In the genomic region with DNA sequence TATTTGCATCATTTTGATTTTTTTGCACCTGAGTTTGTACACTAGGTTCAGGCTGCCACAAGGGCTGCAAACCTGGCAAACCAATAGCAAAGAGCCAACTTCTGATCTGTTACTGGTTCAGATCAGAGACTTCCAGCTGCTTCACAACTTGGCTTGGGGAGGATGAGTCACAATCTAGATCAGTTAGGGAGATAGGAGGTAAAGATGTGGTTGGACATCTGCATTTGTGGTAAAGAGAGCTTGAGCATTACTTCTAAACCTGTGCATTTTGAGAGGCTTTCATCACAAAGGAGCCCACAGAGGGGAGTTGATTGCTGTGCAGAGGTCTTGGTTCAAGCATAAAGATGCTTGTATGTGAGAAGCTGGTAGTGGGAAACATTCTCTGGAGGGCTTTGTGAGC, we compare ENCODE assay signal across 21 cellular contexts. TPM values are rescaled to one million over a fixed set of nuclear protein-coding genes. Genes with fewer than 3 reads are reported as not detected.
A peak's percentile ranks its signal among the peaks of the same experiment; 100 is the strongest.
DNase-seq lines count a peak whose midpoint lies in the region; ATAC-seq, FAIRE-seq and TF ChIP-seq lines count a peak whose summit lies in the region.
"Had no signal": no experiment of that assay in that cellular context is flagged by ENCODE, and none has a peak within 500 bp of the region (broad histone marks: within the 10 kb centered on the region; RNA-seq: fewer than 3 reads in every experiment).

No MANE protein-coding gene starts in this region.

- TF ChIP-seq RAD21 in A549 (conservative IDR thresholded peaks at IDR 0.05 in 1 of 2, IDR thresholded peaks at IDR 0.05 in 1 of 2): no peak

- H2AFZ ChIP-seq in DND-41 (ENCODE audit: low read depth, low read length) (no peak overlapping the region), GM23248 (no peak overlapping the region)

- H3K4me1 Mint-ChIP-seq in activated T-helper 17 cell treated with anti-CD3 and anti-CD28 coated beads, Interleukin-2, amount 50 U/mL, for 72 hours: peaks cover 4% of the 10 kb centered on the region
- H3K4me1 Mint-ChIP-seq: activated naive CD4-positive, alpha-beta T cell treated with anti-CD3 and anti-CD28 coated beads, Interleukin-2, amount 50 U/mL, for 24 hours; stimulated activated effector memory CD8-positive, alpha-beta T cell treated with anti-CD3 and anti-CD28 coated beads, Interleukin-12 subunit alpha, Interleukin-12 subunit beta, amount 100 ng/mL, for 72 hours had no signal

- in situ Hi-C loops in GM23248 (cut with MboI): no loop called here

- no peaks in the 10 kb centered on the region for H3F3A ChIP-seq in GM23248 (ENCODE audit: insufficient read depth)

- POLR2A ChIA-PET in A549 (lab: Yijun Ruan, JAX): no interaction called here

- H3K36me3 ChIP-seq in DND-41 (ENCODE audit: insufficient read depth, low read length) (no peaks in the 10 kb centered on the region), pancreas (no peaks in the 10 kb centered on the region), GM23248 (ENCODE audit: low read depth) (no peaks in the 10 kb centered on the region)
- H3K36me3 ChIP-seq: uterus had no signal

- no peaks in the 10 kb centered on the region for H3K9me3 Mint-ChIP-seq in activated T-helper 17 cell treated with anti-CD3 and anti-CD28 coated beads, Interleukin-2, amount 50 U/mL, for 72 hours
- H3K9me3 Mint-ChIP-seq: activated naive CD4-positive, alpha-beta T cell treated with anti-CD3 and anti-CD28 coated beads, Interleukin-2, amount 50 U/mL, for 24 hours had no signal

- no peaks in the 10 kb centered on the region for H3K27me3 Mint-ChIP-seq in activated T-helper 17 cell treated with anti-CD3 and anti-CD28 coated beads, Interleukin-2, amount 50 U/mL, for 72 hours
- H3K27me3 Mint-ChIP-seq: activated naive CD4-positive, alpha-beta T cell treated with anti-CD3 and anti-CD28 coated beads, Interleukin-2, amount 50 U/mL, for 24 hours had no signal

- no peaks in the 10 kb centered on the region for H3K36me3 Mint-ChIP-seq in activated T-helper 17 cell treated with anti-CD3 and anti-CD28 coated beads, Interleukin-2, amount 50 U/mL, for 72 hours (ENCODE audit: low read depth)
- H3K36me3 Mint-ChIP-seq: activated naive CD4-positive, alpha-beta T cell treated with anti-CD3 and anti-CD28 coated beads, Interleukin-2, amount 50 U/mL, for 24 hours; stimulated activated effector memory CD8-positive, alpha-beta T cell treated with anti-CD3 and anti-CD28 coated beads, Interleukin-12 subunit alpha, Interleukin-12 subunit beta, amount 100 ng/mL, for 72 hours had no signal

- H3K79me2 ChIP-seq in DND-41 (ENCODE audit: insufficient read depth, low read length): no peaks in the 10 kb centered on the region
- no peaks in the 10 kb centered on the region for H3K79me2 ChIP-seq in GM23248 (ENCODE audit: insufficient read depth)

- no peak for TF ChIP-seq POLR2A in A549 (IDR thresholded peaks at IDR 0.05; ENCODE audit: low read length)
- TF ChIP-seq POLR2A in NB4 (IDR thresholded peaks at IDR 0.05; ENCODE audit: extremely low read depth, insufficient read length): no peak

- H3K4me1 ChIP-seq in A549 (no peaks in the 10 kb centered on the region), DND-41 (ENCODE audit: insufficient read depth, low read length) (peaks cover 18% of the 10 kb centered on the region; the same call in 1 of the 2 replicates), pancreas (no peaks in the 10 kb centered on the region), GM23248 (ENCODE audit: insufficient read depth) (no peaks in the 10 kb centered on the region)
- H3K4me1 ChIP-seq: uterus had no signal

- no peaks in the 10 kb centered on the region for H3K27me3 ChIP-seq in DND-41 (ENCODE audit: insufficient read depth, low read length, poor library complexity)
- peaks cover 0 to 13% (median 0%) of the 10 kb centered on the region in 4 donors for H3K27me3 ChIP-seq in pancreas
- no peaks in the 10 kb centered on the region for H3K27me3 ChIP-seq in GM23248 (replicated peaks; ENCODE audit: insufficient read depth)
- H3K27me3 ChIP-seq: uterus had no signal

- no peak overlapping the region for H3K4me3 ChIP-seq in A549
- H3K4me3 ChIP-seq in DND-41 (ENCODE audit: low read depth in 1 of 2, low read length in 2 of 2): no peak overlapping the region
- no peak overlapping the region for H3K4me3 ChIP-seq in NB4 (ENCODE audit: low read depth, low read length)
- H3K4me3 ChIP-seq in pancreas: no peak overlapping the region
- H3K4me3 ChIP-seq in GM23248: no peak overlapping the region
- H3K4me3 ChIP-seq: skin epidermis, uterus had no signal

- DNase-seq in A549 (ENCODE audit: low read depth in 1 of 2, low spot score in 1 of 2): no peak
- DNase-seq in DND-41: peak; percentile 48
- DNase-seq in NB4 (ENCODE audit: low read depth): peak; percentile 60
- DNase-seq in pancreas: no peak
- no peak for DNase-seq in GM23248
- DNase-seq: activated CD4-positive, alpha-beta T cell treated with anti-CD3 and anti-CD28 coated beads, Interleukin-2, amount 50 U/mL, for 48 hours; head of caudate nucleus; mesenchymal stem cell; NCI-H146; NCI-H2171 treated with DMSO at 0.1 percent for 48 hours; NCI-H526 treated with DMSO at 0.1 percent for 48 hours; nucleus accumbens; stimulated activated CD4-positive, alpha-beta T cell treated with anti-CD3 and anti-CD28 coated beads, Interleukin-1b, Interleukin-23, amount 100 ng/mL, for 48 hours; SW 1271; uterus had no signal

- FAIRE-seq in A549 (lab: Jason Lieb, UNC): peak; percentile 13
- FAIRE-seq in pancreas (lab: Jason Lieb, UNC): no peak

- H4K20me1 ChIP-seq in DND-41 (ENCODE audit: insufficient read depth, low read length) (no peaks in the 10 kb centered on the region), GM23248 (ENCODE audit: insufficient read depth) (no peaks in the 10 kb centered on the region)

- no peak overlapping the region for H3K27ac Mint-ChIP-seq in activated T-helper 17 cell treated with anti-CD3 and anti-CD28 coated beads, Interleukin-2, amount 50 U/mL, for 72 hours
- H3K27ac Mint-ChIP-seq: activated naive CD4-positive, alpha-beta T cell treated with anti-CD3 and anti-CD28 coated beads, Interleukin-2, amount 50 U/mL, for 24 hours; stimulated activated effector memory CD8-positive, alpha-beta T cell treated with anti-CD3 and anti-CD28 coated beads, Interleukin-12 subunit alpha, Interleukin-12 subunit beta, amount 100 ng/mL, for 72 hours had no signal

- intact Hi-C loops in pancreas (cut with DNase I): no loop called here

- no peak overlapping the region for H3K9ac ChIP-seq in DND-41 (ENCODE audit: low read depth, low read length)
- H3K9ac ChIP-seq in GM23248: no peak overlapping the region

- no peak overlapping the region for H3K27ac ChIP-seq in A549
- H3K27ac ChIP-seq in DND-41 (ENCODE audit: low read length): peak overlapping the region; percentile 60; the same call in 1 of the 2 replicates
- no peak overlapping the region for H3K27ac ChIP-seq in pancreas
- H3K27ac ChIP-seq in GM23248: no peak overlapping the region
- H3K27ac ChIP-seq: skin epidermis, uterus had no signal

- no peaks in the 10 kb centered on the region for H3K9me2 ChIP-seq in GM23248 (ENCODE audit: insufficient read depth)

- no peak for TF ChIP-seq CTCF in A549 (IDR thresholded peaks at IDR 0.05)
- TF ChIP-seq CTCF in DND-41 (IDR thresholded peaks at IDR 0.05; ENCODE audit: borderline replicate concordance, extremely low read depth, low read length, poor library complexity, severe bottlenecking): no peak
- TF ChIP-seq CTCF in NB4 (IDR thresholded peaks at IDR 0.05; ENCODE audit: low read depth, low read length): no peak
- no peak for TF ChIP-seq CTCF in pancreas (IDR thresholded peaks at IDR 0.05)

- no peak overlapping the region for H3K4me2 ChIP-seq in A549
- no peak overlapping the region for H3K4me2 ChIP-seq in DND-41 (ENCODE audit: insufficient read depth, low read length)
- no peak overlapping the region for H3K4me2 ChIP-seq in GM23248 (ENCODE audit: unreplicated experiment)

- no peak overlapping the region for H3K4me3 Mint-ChIP-seq in activated T-helper 17 cell treated with anti-CD3 and anti-CD28 coated beads, Interleukin-2, amount 50 U/mL, for 72 hours
- H3K4me3 Mint-ChIP-seq: activated naive CD4-positive, alpha-beta T cell treated with anti-CD3 and anti-CD28 coated beads, Interleukin-2, amount 50 U/mL, for 24 hours; stimulated activated effector memory CD8-positive, alpha-beta T cell treated with anti-CD3 and anti-CD28 coated beads, Interleukin-12 subunit alpha, Interleukin-12 subunit beta, amount 100 ng/mL, for 72 hours had no signal

- no peak for TF ChIP-seq EP300 in A549 (IDR thresholded peaks at IDR 0.05)

- H3K9me3 ChIP-seq in A549 (no peaks in the 10 kb centered on the region), DND-41 (ENCODE audit: insufficient read depth, low read length, severe bottlenecking) (no peaks in the 10 kb centered on the region), pancreas (no peaks in the 10 kb centered on the region), GM23248 (ENCODE audit: low read depth) (no peaks in the 10 kb centered on the region)
- H3K9me3 ChIP-seq: uterus had no signal

- no peak for ATAC-seq in A549
- ATAC-seq in DND-41 (ENCODE audit: insufficient read depth, low read depth): peak; percentile 96
- peak; percentile 58 for ATAC-seq in activated T-helper 17 cell treated with anti-CD3 and anti-CD28 coated beads, Interleukin-2, amount 50 U/mL, for 72 hours (replicated peaks)
- no peak for ATAC-seq in HG02678 (IDR thresholded peaks at IDR 0.05; ENCODE audit: unreplicated experiment)
- ATAC-seq in pancreas: no peak
- ATAC-seq: Right ventricle myocardium inferior; stimulated activated effector memory CD8-positive, alpha-beta T cell treated with anti-CD3 and anti-CD28 coated beads, Interleukin-12 subunit alpha, Interleukin-12 subunit beta, amount 100 ng/mL, for 72 hours had no signal

- CTCF ChIA-PET in A549 (lab: Yijun Ruan, JAX): interaction anchor here (1.1 kb wide), 1 partner anchor 18 kb away, joined by 3 read pairs; no protein-coding TSS in a partner anchor

TF ChIP-seq in A549, 52 proteins besides CTCF, POLR2A, EP300 and RAD21 (continues in another document):
- TF ChIP-seq, protein P1, sequence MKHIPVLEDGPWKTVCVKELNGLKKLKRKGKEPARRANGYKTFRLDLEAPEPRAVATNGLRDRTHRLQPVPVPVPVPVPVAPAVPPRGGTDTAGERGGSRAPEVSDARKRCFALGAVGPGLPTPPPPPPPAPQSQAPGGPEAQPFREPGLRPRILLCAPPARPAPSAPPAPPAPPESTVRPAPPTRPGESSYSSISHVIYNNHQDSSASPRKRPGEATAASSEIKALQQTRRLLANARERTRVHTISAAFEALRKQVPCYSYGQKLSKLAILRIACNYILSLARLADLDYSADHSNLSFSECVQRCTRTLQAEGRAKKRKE (CRISPR knock-in tag; IDR thresholded peaks at IDR 0.05; ENCODE audit: low read depth): no peak

RNA-seq across cellular contexts. Expression of gene LINC00632, which starts 34.5 kb away (rescaled TPM):
- polyA plus RNA-seq in A549 (2011; rRNA removed) (23.9 and 37.8 TPM in 2 replicates), A549 (2017; fragmentation: RNase III; extraction: RNeasy Plus Mini Kit Qiagen cat#74134 plus additional on column Dnase treatment) (2.1 to 2.7 TPM (median 2.3 TPM) in 3 replicates), pancreas (1 to 10 TPM in 1 of 2 donors, under 1 TPM in 1; 0.47 to 3.7 TPM), GM23248 (2016; fragmentation: Nextera tagmentation; extraction: Ambion mirVana) (36.7 and 40.7 TPM in 2 replicates)
- 6.2 and 7.5 TPM in 2 replicates for polyA plus RNA-seq in A549 (2012; cell fraction: cytosol; rRNA removed)
- 1.6 and 2.1 TPM in 2 replicates for polyA plus RNA-seq in A549 (2012; cell fraction: nucleus; rRNA removed)
- 10.1 and 11.4 TPM in 2 replicates for polyA minus RNA-seq in A549 (2011; rRNA and poly(A)+ RNA removed)
- 1 to 10 TPM; 3.3 to 4.7 TPM for total RNA-seq in activated T-helper 17 cell treated with anti-CD3 and anti-CD28 coated beads, Interleukin-2, amount 50 U/mL, for 72 hours
- total RNA-seq in pancreas: 100 to 1,000 TPM in 2 of 6 donors, 10 to 100 TPM in 4; 35.1 to 221 (median 92.1) TPM
- total RNA-seq in GM23248 (2014; rRNA removed; shearing (Covaris generic)): 17.7 and 20.6 TPM in 2 replicates

Comparison
In these comparisons a context has a peak if more than half of its experiments do, and no peak if none do; other contexts are left out.
1. ATAC-seq: peak in DND-41 (single experiment) and activated T-helper 17 cell treated with anti-CD3 and anti-CD28 coated beads, Interleukin-2, amount 50 U/mL, for 72 hours (single experiment); none in A549 (0 of 2), HG02678 (single experiment) and pancreas (0 of 4).
2. DNase-seq: peak in DND-41 (single experiment) and NB4 (single experiment); none in A549 (0 of 2), pancreas (0 of 6) and GM23248 (single experiment).